1 cellular context compared by ENCODE assay signal in the genomic region with DNA sequence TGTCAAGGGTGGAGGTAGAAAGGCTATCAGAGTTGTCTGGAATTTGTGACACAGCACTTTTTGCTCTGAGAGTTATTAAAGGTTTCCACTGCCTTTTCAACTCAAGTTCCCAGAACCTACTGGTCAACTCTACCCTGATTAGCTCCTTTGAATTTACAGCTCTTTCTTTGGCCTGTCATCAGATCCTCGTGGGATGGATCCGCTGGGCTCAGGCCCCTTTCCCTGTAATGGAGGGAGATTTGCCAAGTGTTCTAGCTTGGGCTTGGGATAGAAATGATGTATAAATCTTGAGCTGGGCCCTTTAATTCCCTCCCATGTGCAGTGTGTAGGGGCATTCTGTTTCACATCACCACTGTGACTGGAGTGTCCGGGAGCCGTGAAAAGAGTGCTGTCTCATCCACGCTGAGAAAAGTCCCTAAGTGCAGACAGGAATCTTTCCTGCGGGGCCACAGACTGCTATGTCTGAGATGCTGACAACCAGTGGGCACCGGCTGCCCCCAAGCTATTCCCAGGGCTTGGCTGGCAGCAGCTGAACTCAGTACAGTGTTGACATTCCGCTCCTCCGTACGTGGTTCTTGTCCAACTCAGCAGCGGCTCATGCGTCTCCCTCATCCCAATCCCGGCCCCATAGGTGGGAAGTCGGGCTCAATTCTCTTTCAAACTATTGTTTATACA.
TF ChIP-seq lines count a peak whose summit lies in the region.

No MANE protein-coding gene starts in this region.

TF ChIP-seq in endothelial cell of umbilical vein, 7 proteins besides CTCF, POLR2A, EP300 and RAD21:
- no peak for TF ChIP-seq GATA2 (IDR thresholded peaks at IDR 0.05; ENCODE audit: insufficient read depth, insufficient read length, low read depth, low read length)
- no peak for TF ChIP-seq MYC (IDR thresholded peaks at IDR 0.05; ENCODE audit: low read depth, low read length)
- no peak for TF ChIP-seq EZH2 (IDR thresholded peaks at IDR 0.05; ENCODE audit: borderline replicate concordance, low read depth, low read length, severe bottlenecking)
- TF ChIP-seq, protein P1, sequence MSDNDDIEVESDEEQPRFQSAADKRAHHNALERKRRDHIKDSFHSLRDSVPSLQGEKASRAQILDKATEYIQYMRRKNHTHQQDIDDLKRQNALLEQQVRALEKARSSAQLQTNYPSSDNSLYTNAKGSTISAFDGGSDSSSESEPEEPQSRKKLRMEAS (IDR thresholded peaks at IDR 0.05; ENCODE audit: insufficient read depth, insufficient read length): no peak
- TF ChIP-seq FOS (IDR thresholded peaks at IDR 0.05; ENCODE audit: borderline replicate concordance, insufficient read depth, low read length): no peak
- TF ChIP-seq POLR2AphosphoS5 (IDR thresholded peaks at IDR 0.05; ENCODE audit: insufficient read depth, low read depth, low read length): no peak
- TF ChIP-seq JUN (IDR thresholded peaks at IDR 0.05; ENCODE audit: borderline replicate concordance, insufficient read depth, insufficient read length, low read depth): no peak
